15 cellular contexts compared by ENCODE assay signal in the genomic region with DNA sequence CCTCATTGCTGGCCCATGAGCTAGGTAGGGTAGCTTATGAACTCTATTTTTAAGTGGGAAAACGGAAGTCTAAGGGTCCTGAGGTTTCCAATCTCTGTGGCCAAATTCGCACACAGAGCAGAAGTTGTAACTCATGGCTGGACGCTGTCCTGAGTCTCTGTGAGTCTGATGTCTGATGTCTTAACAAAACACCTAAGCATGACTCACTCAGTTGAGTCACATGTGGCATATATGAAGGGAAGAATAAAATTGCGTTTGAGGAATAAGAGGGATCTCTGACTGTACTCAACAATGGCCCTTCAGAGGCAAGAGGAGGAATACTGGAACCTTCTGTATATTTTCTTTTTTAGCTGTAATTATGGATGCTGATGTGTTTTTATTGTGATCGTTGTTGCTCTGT.
DNase-seq lines count a peak whose midpoint lies in the region; ATAC-seq, FAIRE-seq and TF ChIP-seq lines count a peak whose summit lies in the region.
"Had no signal": no experiment of that assay in that cellular context is flagged by ENCODE, and none has a peak within 500 bp of the region (broad histone marks: within the 10 kb centered on the region; RNA-seq: fewer than 3 reads in every experiment).

No MANE protein-coding gene starts in this region.

- H3K23ac ChIP-seq in H9 (ENCODE audit: insufficient read length, low read depth, low read length): no peak overlapping the region

- H3K79me2 ChIP-seq in H9 (ENCODE audit: insufficient read depth, low read length): no peaks in the 10 kb centered on the region

- no peak for DNase-seq in H9
- DNase-seq in RWPE1 (ENCODE audit: low spot score): peak; percentile 13
- peak; percentile 54 for DNase-seq in epithelial cell of proximal tubule (ENCODE audit: low read depth)
- peak; percentile 43 for DNase-seq in urothelium cell line (ENCODE audit: low spot score)
- DNase-seq in dorsolateral prefrontal cortex: no peak
- DNase-seq in activated T-helper 2 cell treated with anti-CD3 and anti-CD28 coated beads, Interferon-gamma antibody, Interleukin-2, Interleukin-4, amounts not matched to agents 10 μg/mL and 5 μg/mL and 100 μg/mL, durations not matched to agents 14 hours and 24 hours and 36 hours (ENCODE audit: low spot score): no peak
- DNase-seq: activated CD4-positive, alpha-beta T cell treated with anti-CD3 and anti-CD28 coated beads for 1 hour; activated naive CD8-positive, alpha-beta T cell treated with anti-CD3 and anti-CD28 coated beads, Interleukin-2, amount 10 ng/mL, durations not matched to agents 7 days and 5 days; CD4-positive, alpha-beta T cell; gastrocnemius medialis; NCI-H1105 treated with DMSO at 0.1 percent for 48 hours; small intestine; stimulated activated naive CD4-positive, alpha-beta T cell treated with Interleukin-2 at 50 U/mL for 16 hours had no signal

- H3K27me3 Mint-ChIP-seq in H9 (ENCODE audit: low read depth): no peaks in the 10 kb centered on the region
- H3K27me3 Mint-ChIP-seq in activated T-helper 2 cell treated with anti-CD3 and anti-CD28 coated beads, Interferon-gamma antibody, Interleukin-2, Interleukin-4, amounts not matched to agents 10 μg/mL and 5 μg/mL and 100 μg/mL, durations not matched to agents 14 hours and 24 hours and 36 hours (ENCODE audit: low read depth): no peaks in the 10 kb centered on the region
- H3K27me3 Mint-ChIP-seq: activated naive CD8-positive, alpha-beta T cell treated with anti-CD3 and anti-CD28 coated beads, Interleukin-2, amount 10 ng/mL, durations not matched to agents 7 days and 5 days; CD4-positive, alpha-beta T cell had no signal

- no peak overlapping the region for H3T11ph ChIP-seq in H9 (ENCODE audit: low read length)

- intact Hi-C loops in dorsolateral prefrontal cortex (cut with DNase I): no loop called here
- intact Hi-C loops in activated T-helper 2 cell treated with anti-CD3 and anti-CD28 coated beads, Interferon-gamma antibody, Interleukin-2, Interleukin-4, amounts not matched to agents 10 μg/mL and 5 μg/mL and 100 μg/mL, durations not matched to agents 14 hours and 24 hours and 36 hours (cut with micrococcal nuclease): no loop called here

- no peak overlapping the region for H4K5ac ChIP-seq in H9 (ENCODE audit: insufficient read length, low read depth, low read length)

- no peaks in the 10 kb centered on the region for H3K9me3 ChIP-seq in H9 (ENCODE audit: control insufficient read depth, low read depth, low read length)
- H3K9me3 ChIP-seq: gastrocnemius medialis had no signal

- H2AFZ ChIP-seq in H9 (ENCODE audit: low read length): no peak overlapping the region

- no peak for ATAC-seq in HG02884 (IDR thresholded peaks at IDR 0.05; ENCODE audit: unreplicated experiment)
- ATAC-seq: gastrocnemius medialis, HepG2 had no signal

- peak overlapping the region in 2 of 3 experiments; percentile 81 to 89; a peak in 6 of 7 replicates for H3K27ac Mint-ChIP-seq in H9
- H3K27ac Mint-ChIP-seq in activated T-helper 2 cell treated with anti-CD3 and anti-CD28 coated beads, Interferon-gamma antibody, Interleukin-2, Interleukin-4, amounts not matched to agents 10 μg/mL and 5 μg/mL and 100 μg/mL, durations not matched to agents 14 hours and 24 hours and 36 hours: no peak overlapping the region
- H3K27ac Mint-ChIP-seq: activated naive CD8-positive, alpha-beta T cell treated with anti-CD3 and anti-CD28 coated beads, Interleukin-2, amount 10 ng/mL, durations not matched to agents 7 days and 5 days; CD4-positive, alpha-beta T cell had no signal

- no peak overlapping the region for H3K9ac ChIP-seq in H9 (ENCODE audit: extremely low read depth, insufficient read length, low read length)

- H4K91ac ChIP-seq in H9 (ENCODE audit: insufficient read length, low read depth, low read length): no peak overlapping the region

- H3K4me3 ChIP-seq in epithelial cell of proximal tubule (ENCODE audit: low read depth, low read length) (no peak overlapping the region), dorsolateral prefrontal cortex (no peak overlapping the region)
- H3K4me3 ChIP-seq: gastrocnemius medialis had no signal

- no peak overlapping the region for H2AK5ac ChIP-seq in H9 (ENCODE audit: insufficient read length, low read length)

- POLR2A ChIA-PET in RWPE1 (lab: Yijun Ruan, JAX; ENCODE audit: low non-redundant PET): no interaction called here

- no peak overlapping the region for H3K4me3 Mint-ChIP-seq in H9
- H3K4me3 Mint-ChIP-seq in activated T-helper 2 cell treated with anti-CD3 and anti-CD28 coated beads, Interferon-gamma antibody, Interleukin-2, Interleukin-4, amounts not matched to agents 10 μg/mL and 5 μg/mL and 100 μg/mL, durations not matched to agents 14 hours and 24 hours and 36 hours (ENCODE audit: low read depth): no peak overlapping the region
- H3K4me3 Mint-ChIP-seq: activated naive CD8-positive, alpha-beta T cell treated with anti-CD3 and anti-CD28 coated beads, Interleukin-2, amount 10 ng/mL, durations not matched to agents 7 days and 5 days; CD4-positive, alpha-beta T cell had no signal

- WGBS in H9 (ENCODE audit: extremely low coverage, insufficient read length, low lambda C conversion rate): no CpG with 5 or more reads among the region's 5 CpGs

- no peak overlapping the region for H3K56ac ChIP-seq in H9 (ENCODE audit: insufficient read length, low read depth, low read length)

- H2BK120ac ChIP-seq in H9 (ENCODE audit: low read depth, low read length, poor library complexity, severe bottlenecking): no peak overlapping the region

- H4K8ac ChIP-seq in H9 (replicated peaks; ENCODE audit: insufficient read length, low read depth, low read length): no peak overlapping the region

- no peak overlapping the region for H2BK5ac ChIP-seq in H9 (ENCODE audit: insufficient read length, low read length)

- no peaks in the 10 kb centered on the region for H3K4me1 ChIP-seq in H9 (ENCODE audit: insufficient read depth, low read length)
- H3K4me1 ChIP-seq: gastrocnemius medialis had no signal

- no peaks in the 10 kb centered on the region for H3K27me3 ChIP-seq in H9 (ENCODE audit: insufficient read depth, low read length)
- H3K27me3 ChIP-seq in dorsolateral prefrontal cortex: peaks cover 0 to 5% (median 0%) of the 10 kb centered on the region in 45 donors
- H3K27me3 ChIP-seq: gastrocnemius medialis had no signal

- H3K14ac ChIP-seq in H9 (ENCODE audit: insufficient read depth, low read length): no peak overlapping the region

- TF ChIP-seq CTCF in H9 (conservative IDR thresholded peaks at IDR 0.05) (no peak), RWPE1 (conservative IDR thresholded peaks at IDR 0.05; ENCODE audit: low read depth) (no peak), epithelial cell of proximal tubule (conservative IDR thresholded peaks at IDR 0.05; ENCODE audit: low read depth, low read length) (no peak), dorsolateral prefrontal cortex (IDR thresholded peaks at IDR 0.05 in 54 of 56, conservative IDR thresholded peaks at IDR 0.05 in 2 of 56; ENCODE audit: low read depth in 1 of 56, partially characterized antibody in 56 of 56) (no peak)

- H3K4me2 ChIP-seq in H9 (ENCODE audit: insufficient read depth, insufficient read length, low read length): no peak overlapping the region

- H2BK12ac ChIP-seq in H9 (ENCODE audit: insufficient read length, low read depth, low read length): no peak overlapping the region

- no peaks in the 10 kb centered on the region for H3K79me1 ChIP-seq in H9 (ENCODE audit: insufficient read depth, low read depth, low read length, poor library complexity, severe bottlenecking)

- H3K9me3 Mint-ChIP-seq in H9: peaks cover 7 to 10% of the 10 kb centered on the region in 2 experiments
- H3K9me3 Mint-ChIP-seq in activated T-helper 2 cell treated with anti-CD3 and anti-CD28 coated beads, Interferon-gamma antibody, Interleukin-2, Interleukin-4, amounts not matched to agents 10 μg/mL and 5 μg/mL and 100 μg/mL, durations not matched to agents 14 hours and 24 hours and 36 hours: peaks cover 3% of the 10 kb centered on the region
- H3K9me3 Mint-ChIP-seq: activated naive CD8-positive, alpha-beta T cell treated with anti-CD3 and anti-CD28 coated beads, Interleukin-2, amount 10 ng/mL, durations not matched to agents 7 days and 5 days had no signal

- peaks cover 14 to 15% of the 10 kb centered on the region in 2 experiments for H3K4me1 Mint-ChIP-seq in H9
- H3K4me1 Mint-ChIP-seq in activated T-helper 2 cell treated with anti-CD3 and anti-CD28 coated beads, Interferon-gamma antibody, Interleukin-2, Interleukin-4, amounts not matched to agents 10 μg/mL and 5 μg/mL and 100 μg/mL, durations not matched to agents 14 hours and 24 hours and 36 hours (ENCODE audit: low read depth): no peaks in the 10 kb centered on the region
- H3K4me1 Mint-ChIP-seq: activated naive CD8-positive, alpha-beta T cell treated with anti-CD3 and anti-CD28 coated beads, Interleukin-2, amount 10 ng/mL, durations not matched to agents 7 days and 5 days had no signal

- no peak overlapping the region for H2BK20ac ChIP-seq in H9 (ENCODE audit: low read depth, low read length, poor library complexity, severe bottlenecking)

- H4K20me1 ChIP-seq in H9 (ENCODE audit: control insufficient read depth, insufficient read depth, insufficient read length): no peaks in the 10 kb centered on the region

- no peak overlapping the region for H2BK15ac ChIP-seq in H9 (ENCODE audit: low read depth, low read length)

- no peak overlapping the region for H3K18ac ChIP-seq in H9 (ENCODE audit: insufficient read length, low read depth, low read length)

- no peak overlapping the region for H3K4ac ChIP-seq in H9 (ENCODE audit: low read depth, low read length)

- H3K36me3 Mint-ChIP-seq in H9 (ENCODE audit: insufficient read depth in 1 of 3, low read depth in 3 of 3): peaks cover 9 to 13% (median 11%) of the 10 kb centered on the region in 3 experiments; a peak in 6 of 7 replicates
- H3K36me3 Mint-ChIP-seq in activated T-helper 2 cell treated with anti-CD3 and anti-CD28 coated beads, Interferon-gamma antibody, Interleukin-2, Interleukin-4, amounts not matched to agents 10 μg/mL and 5 μg/mL and 100 μg/mL, durations not matched to agents 14 hours and 24 hours and 36 hours (ENCODE audit: low read depth): no peaks in the 10 kb centered on the region
- H3K36me3 Mint-ChIP-seq: activated naive CD8-positive, alpha-beta T cell treated with anti-CD3 and anti-CD28 coated beads, Interleukin-2, amount 10 ng/mL, durations not matched to agents 7 days and 5 days had no signal

- H3K23me2 ChIP-seq in H9 (ENCODE audit: insufficient read length, low read depth, low read length, poor library complexity, severe bottlenecking): no peaks in the 10 kb centered on the region

- H3K27ac ChIP-seq in H9 (ENCODE audit: insufficient read length, low read depth, low read length) (no peak overlapping the region), RWPE1 (no peak overlapping the region), dorsolateral prefrontal cortex (no peak overlapping the region)
- H3K27ac ChIP-seq: gastrocnemius medialis had no signal

- FAIRE-seq in urothelium cell line (lab: Jason Lieb, UNC): no peak
- FAIRE-seq: HepG2, small intestine had no signal

- CTCF ChIA-PET in RWPE1 (lab: Yijun Ruan, JAX): no interaction called here

Comparison
In these comparisons a context has a peak if more than half of its experiments do, and no peak if none do; other contexts are left out.
1. DNase-seq: peak in RWPE1 (single experiment), epithelial cell of proximal tubule (single experiment) and urothelium cell line (single experiment); none in H9 (single experiment), dorsolateral prefrontal cortex (0 of 10) and activated T-helper 2 cell treated with anti-CD3 and anti-CD28 coated beads, Interferon-gamma antibody, Interleukin-2, Interleukin-4, amounts not matched to agents 10 μg/mL and 5 μg/mL and 100 μg/mL, durations not matched to agents 14 hours and 24 hours and 36 hours (single experiment).